Comparison of ENCODE assay signal across 1 cellular context in the genomic region with DNA sequence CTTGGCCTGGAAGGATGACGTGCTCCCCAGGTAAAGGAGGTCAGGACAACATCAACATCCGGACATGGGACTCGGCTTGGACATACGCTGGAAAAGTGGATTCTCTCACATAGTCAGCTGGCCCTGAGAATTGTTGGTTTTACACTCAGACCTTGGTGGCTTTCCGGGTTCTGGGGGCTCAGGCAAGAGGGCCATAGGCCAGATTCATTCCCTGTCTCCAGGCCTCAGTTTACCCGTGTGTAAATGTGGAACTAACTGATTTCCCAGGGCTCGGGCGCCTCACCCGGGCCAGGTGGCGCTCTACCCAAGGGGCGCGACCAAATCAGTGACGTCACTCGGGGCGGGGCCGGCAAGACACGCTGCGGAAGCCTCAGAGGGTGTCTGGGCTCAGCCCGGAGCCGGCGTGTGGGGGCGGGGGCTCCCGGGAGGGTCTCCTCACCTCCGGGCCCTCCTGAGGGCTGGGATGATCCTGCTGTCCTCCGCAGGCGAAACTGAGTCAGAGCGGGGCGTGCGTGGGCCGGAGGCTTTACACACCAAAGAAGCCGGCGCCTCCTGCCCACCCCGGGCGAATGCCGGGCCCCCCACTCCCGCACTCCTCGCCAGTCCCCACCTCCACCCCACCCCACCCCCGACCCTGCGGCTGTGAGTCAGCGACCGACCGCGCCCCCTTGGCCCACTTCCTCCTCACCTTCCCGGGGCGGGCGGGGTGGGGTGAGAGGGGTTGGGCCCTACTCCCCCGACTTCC.
A peak's percentile ranks its signal among the peaks of the same experiment; 100 is the strongest.
TF ChIP-seq lines count a peak whose summit lies in the region.

No MANE protein-coding gene starts in this region.

TF ChIP-seq in K562, 482 proteins besides CTCF, POLR2A, EP300 and RAD21 (continued from another document and continues in another):
- peak; percentile 33; the same call in 1 of the 2 replicates for TF ChIP-seq PKNOX1 (IDR thresholded peaks at IDR 0.05)
- no peak; the same call in none of the 2 replicates for TF ChIP-seq PML (IDR thresholded peaks at IDR 0.05; ENCODE audit: low read length)
- TF ChIP-seq TAL1 (IDR thresholded peaks at IDR 0.05), result no peak
- no peak for TF ChIP-seq TCF7L2 (IDR thresholded peaks at IDR 0.05; ENCODE audit: low read depth, low read length)
- no peak for TF ChIP-seq ZBTB17 (CRISPR knock-in tag; IDR thresholded peaks at IDR 0.05)
- TF ChIP-seq AFF1 (IDR thresholded peaks at IDR 0.05; ENCODE audit: low read depth in 1 of 2, partially characterized antibody in 2 of 2), result peak in 1 of 2 experiments; percentile 69
- no peak for TF ChIP-seq RBM39 (optimal IDR thresholded peaks at IDR 0.05; ENCODE audit: low read depth, low read length)
- no peak; the same call in 1 of the 2 replicates for TF ChIP-seq HMBOX1 (IDR thresholded peaks at IDR 0.05)
- TF ChIP-seq CBFA2T3 (IDR thresholded peaks at IDR 0.05), result peak; percentile 15; the same call in 1 of the 2 replicates
- TF ChIP-seq SAFB (IDR thresholded peaks at IDR 0.05; ENCODE audit: borderline replicate concordance, low read depth, low read length), result no peak
- TF ChIP-seq STAT5A (IDR thresholded peaks at IDR 0.05; ENCODE audit: borderline replicate concordance, low read length), result no peak
- peak in 1 of 2 experiments; percentile 71; a peak in 1 of 4 replicates for TF ChIP-seq TEAD1 (CRISPR knock-in tag; IDR thresholded peaks at IDR 0.05)
- no peak for TF ChIP-seq MEF2A (IDR thresholded peaks at IDR 0.05; ENCODE audit: control insufficient read depth, low read depth, low read length)
- TF ChIP-seq ELK3 (CRISPR knock-in tag; IDR thresholded peaks at IDR 0.05), result no peak
- TF ChIP-seq, protein P1, sequence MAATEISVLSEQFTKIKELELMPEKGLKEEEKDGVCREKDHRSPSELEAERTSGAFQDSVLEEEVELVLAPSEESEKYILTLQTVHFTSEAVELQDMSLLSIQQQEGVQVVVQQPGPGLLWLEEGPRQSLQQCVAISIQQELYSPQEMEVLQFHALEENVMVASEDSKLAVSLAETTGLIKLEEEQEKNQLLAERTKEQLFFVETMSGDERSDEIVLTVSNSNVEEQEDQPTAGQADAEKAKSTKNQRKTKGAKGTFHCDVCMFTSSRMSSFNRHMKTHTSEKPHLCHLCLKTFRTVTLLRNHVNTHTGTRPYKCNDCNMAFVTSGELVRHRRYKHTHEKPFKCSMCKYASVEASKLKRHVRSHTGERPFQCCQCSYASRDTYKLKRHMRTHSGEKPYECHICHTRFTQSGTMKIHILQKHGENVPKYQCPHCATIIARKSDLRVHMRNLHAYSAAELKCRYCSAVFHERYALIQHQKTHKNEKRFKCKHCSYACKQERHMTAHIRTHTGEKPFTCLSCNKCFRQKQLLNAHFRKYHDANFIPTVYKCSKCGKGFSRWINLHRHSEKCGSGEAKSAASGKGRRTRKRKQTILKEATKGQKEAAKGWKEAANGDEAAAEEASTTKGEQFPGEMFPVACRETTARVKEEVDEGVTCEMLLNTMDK (IDR thresholded peaks at IDR 0.05; ENCODE audit: borderline replicate concordance, insufficient read depth, low read depth, low read length, poor library complexity, severe bottlenecking), result peak; percentile 90
- TF ChIP-seq TBP (optimal IDR thresholded peaks at IDR 0.05; ENCODE audit: low read depth, low read length), result peak; percentile 35
- no peak for TF ChIP-seq TAF15 (IDR thresholded peaks at IDR 0.05; ENCODE audit: low read depth, low read length)
- TF ChIP-seq ZSCAN29 (IDR thresholded peaks at IDR 0.05), result no peak
- no peak for TF ChIP-seq USF2 (CRISPR knock-in tag; IDR thresholded peaks at IDR 0.05)
- TF ChIP-seq NFXL1 (CRISPR knock-in tag; IDR thresholded peaks at IDR 0.05), result no peak
- no peak for TF ChIP-seq OTX1 (CRISPR knock-in tag; IDR thresholded peaks at IDR 0.05)
- TF ChIP-seq TEAD4 (IDR thresholded peaks at IDR 0.05; ENCODE audit: low read length), result no peak
- 0 out of 2 replicates have a peak, but pooled peaks have one; percentile 35 for TF ChIP-seq TEAD4 (CRISPR knock-in tag; IDR thresholded peaks at IDR 0.05; ENCODE audit: borderline replicate concordance)
- peak; percentile 65; the same call in 1 of the 2 replicates for TF ChIP-seq KLF13 (tag; IDR thresholded peaks at IDR 0.05; ENCODE audit: borderline replicate concordance, low read depth)
- no peak for TF ChIP-seq MEIS2 (IDR thresholded peaks at IDR 0.05; ENCODE audit: partially characterized antibody)
- TF ChIP-seq, protein P2, sequence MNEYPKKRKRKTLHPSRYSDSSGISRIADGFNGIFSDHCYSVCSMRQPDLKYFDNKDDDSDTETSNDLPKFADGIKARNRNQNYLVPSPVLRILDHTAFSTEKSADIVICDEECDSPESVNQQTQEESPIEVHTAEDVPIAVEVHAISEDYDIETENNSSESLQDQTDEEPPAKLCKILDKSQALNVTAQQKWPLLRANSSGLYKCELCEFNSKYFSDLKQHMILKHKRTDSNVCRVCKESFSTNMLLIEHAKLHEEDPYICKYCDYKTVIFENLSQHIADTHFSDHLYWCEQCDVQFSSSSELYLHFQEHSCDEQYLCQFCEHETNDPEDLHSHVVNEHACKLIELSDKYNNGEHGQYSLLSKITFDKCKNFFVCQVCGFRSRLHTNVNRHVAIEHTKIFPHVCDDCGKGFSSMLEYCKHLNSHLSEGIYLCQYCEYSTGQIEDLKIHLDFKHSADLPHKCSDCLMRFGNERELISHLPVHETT (CRISPR knock-in tag; conservative IDR thresholded peaks at IDR 0.05 in 1 of 2, IDR thresholded peaks at IDR 0.05 in 1 of 2), result no peak; a peak in 2 of 4 replicates
- TF ChIP-seq WHSC1 (IDR thresholded peaks at IDR 0.05; ENCODE audit: low read length), result no peak
- TF ChIP-seq ATF7 (IDR thresholded peaks at IDR 0.05), result peak; percentile 99
- TF ChIP-seq NR0B1 (IDR thresholded peaks at IDR 0.05; ENCODE audit: partially characterized antibody), result no peak
- TF ChIP-seq ZNF280A (IDR thresholded peaks at IDR 0.05; ENCODE audit: low read depth, partially characterized antibody), result no peak
- no peak for TF ChIP-seq NELFE (IDR thresholded peaks at IDR 0.05; ENCODE audit: insufficient read depth, insufficient read length)
- peak; percentile 97 for TF ChIP-seq EGR1 (conservative IDR thresholded peaks at IDR 0.05)
- no peak for TF ChIP-seq ZSCAN32 (CRISPR knock-in tag; IDR thresholded peaks at IDR 0.05)
- TF ChIP-seq ZBTB9 (CRISPR knock-in tag; IDR thresholded peaks at IDR 0.05), result no peak
- no peak for TF ChIP-seq HOXB6 (CRISPR knock-in tag; IDR thresholded peaks at IDR 0.05; ENCODE audit: borderline replicate concordance)
- TF ChIP-seq ZNF217 (CRISPR knock-in tag; IDR thresholded peaks at IDR 0.05), result no peak
- TF ChIP-seq PHF21A (IDR thresholded peaks at IDR 0.05; ENCODE audit: borderline replicate concordance, low read depth), result peak; percentile 60; the same call in 1 of the 2 replicates
- TF ChIP-seq ZNF507 (tag; conservative IDR thresholded peaks at IDR 0.05), result no peak
- no peak for TF ChIP-seq RUNX1 (IDR thresholded peaks at IDR 0.05; ENCODE audit: low read depth)
- TF ChIP-seq NBN (IDR thresholded peaks at IDR 0.05; ENCODE audit: low read depth), result peak; percentile 98
